In the genomic region with DNA sequence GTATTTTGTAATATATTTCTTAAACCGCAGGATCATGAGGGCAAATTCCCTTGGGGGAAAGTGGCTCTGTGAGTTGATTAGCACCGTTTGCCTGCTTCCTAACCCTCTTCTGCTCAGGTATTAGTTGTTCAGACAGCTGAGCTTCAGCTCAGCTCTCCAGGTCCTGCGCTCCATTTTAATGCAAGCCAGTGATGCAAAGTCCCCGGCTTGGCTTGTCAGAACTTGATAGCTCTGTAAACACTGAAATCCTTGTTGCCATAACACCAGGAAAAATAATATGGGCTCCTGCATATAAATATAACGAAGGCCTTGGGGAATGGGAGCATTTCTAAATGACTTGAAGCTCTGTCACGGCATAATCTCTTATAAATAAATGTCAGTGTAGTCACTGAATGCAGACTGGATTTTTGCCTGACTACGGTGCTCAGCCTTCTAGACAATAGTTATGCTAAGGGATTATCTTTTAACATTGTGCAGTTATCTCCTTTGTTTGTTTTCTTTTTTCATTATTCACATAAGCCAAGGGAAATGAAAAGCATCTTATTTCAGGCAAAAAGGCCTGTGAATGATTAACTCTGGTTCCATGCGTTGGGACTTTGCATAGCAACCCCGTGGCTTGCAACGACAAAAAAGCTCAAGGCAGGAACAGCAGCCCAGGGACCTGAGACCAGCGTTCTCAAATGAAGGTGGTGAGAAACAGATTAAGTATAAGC, we compare ENCODE assay signal across 8 cellular contexts.
DNase-seq lines count a peak whose midpoint lies in the region; ATAC-seq, FAIRE-seq and TF ChIP-seq lines count a peak whose summit lies in the region.

No MANE protein-coding gene starts in this region.

- no peaks in the 10 kb centered on the region for H3K36me3 Mint-ChIP-seq in T-helper 17 cell (ENCODE audit: low read depth)

- H3K4me3 Mint-ChIP-seq in T-helper 17 cell, result no peak overlapping the region

- TF ChIP-seq POLR2A in GM12891 (IDR thresholded peaks at IDR 0.05; ENCODE audit: low read depth, low read length), result no peak

- no peaks in the 10 kb centered on the region for H3K4me1 Mint-ChIP-seq in T-helper 17 cell

- H3K27ac Mint-ChIP-seq in T-helper 17 cell, result no peak overlapping the region

- ATAC-seq in HG02678 (IDR thresholded peaks at IDR 0.05; ENCODE audit: unreplicated experiment) (peak; percentile 49), T-helper 17 cell (no peak)

- DNase-seq in ELR (ENCODE audit: low read depth), result peak; percentile 8
- peak; percentile 53 for DNase-seq in NCI-H2107 treated with DMSO at 0.1 percent for 48 hours (lab: John Stamatoyannopoulos, UW; ENCODE audit: unreplicated experiment)
- peak; percentile 98 for DNase-seq in dedifferentiated amniotic fluid mesenchymal stem cell (ENCODE audit: extremely low spot score)
- DNase-seq in myocyte (ENCODE audit: low read depth), result peak; percentile 60
- no peak for DNase-seq in activated CD4-positive, alpha-beta T cell treated with anti-CD3 and anti-CD28 coated beads for 1 hour
- DNase-seq in T-helper 17 cell, result no peak
- no peak for DNase-seq in GM12891 (ENCODE audit: insufficient read length, low spot score)

- H3K9me3 ChIP-seq in T-helper 17 cell (ENCODE audit: control insufficient read depth, low read length, poor library complexity, severe bottlenecking), result no peaks in the 10 kb centered on the region

- H3K27me3 Mint-ChIP-seq in T-helper 17 cell, result peaks cover 6% of the 10 kb centered on the region

- no peak for FAIRE-seq in GM12891 (lab: Jason Lieb, UNC)

TF ChIP-seq in GM12891, 5 proteins besides CTCF, POLR2A, EP300 and RAD21:
- TF ChIP-seq SPI1 (IDR thresholded peaks at IDR 0.05; ENCODE audit: low read depth, low read length) (no peak), PAX5 (IDR thresholded peaks at IDR 0.05; ENCODE audit: insufficient read depth, low read length, severe bottlenecking) (no peak), POU2F2 (IDR thresholded peaks at IDR 0.05; ENCODE audit: low read depth, low read length) (no peak), POLR2AphosphoS5 (IDR thresholded peaks at IDR 0.05; ENCODE audit: low read depth, low read length) (no peak), TAF1 (IDR thresholded peaks at IDR 0.05; ENCODE audit: low read depth, low read length) (no peak)

Comparison
In these comparisons a context has a peak if more than half of its experiments do, and no peak if none do; other contexts are left out.
1. DNase-seq: peak in ELR (single experiment), NCI-H2107 treated with DMSO at 0.1 percent for 48 hours (single experiment), dedifferentiated amniotic fluid mesenchymal stem cell (single experiment) and myocyte (single experiment); none in activated CD4-positive, alpha-beta T cell treated with anti-CD3 and anti-CD28 coated beads for 1 hour (single experiment), T-helper 17 cell (0 of 3) and GM12891 (single experiment).